Comparison of ENCODE assay signal across 1 cellular context in the genomic region with DNA sequence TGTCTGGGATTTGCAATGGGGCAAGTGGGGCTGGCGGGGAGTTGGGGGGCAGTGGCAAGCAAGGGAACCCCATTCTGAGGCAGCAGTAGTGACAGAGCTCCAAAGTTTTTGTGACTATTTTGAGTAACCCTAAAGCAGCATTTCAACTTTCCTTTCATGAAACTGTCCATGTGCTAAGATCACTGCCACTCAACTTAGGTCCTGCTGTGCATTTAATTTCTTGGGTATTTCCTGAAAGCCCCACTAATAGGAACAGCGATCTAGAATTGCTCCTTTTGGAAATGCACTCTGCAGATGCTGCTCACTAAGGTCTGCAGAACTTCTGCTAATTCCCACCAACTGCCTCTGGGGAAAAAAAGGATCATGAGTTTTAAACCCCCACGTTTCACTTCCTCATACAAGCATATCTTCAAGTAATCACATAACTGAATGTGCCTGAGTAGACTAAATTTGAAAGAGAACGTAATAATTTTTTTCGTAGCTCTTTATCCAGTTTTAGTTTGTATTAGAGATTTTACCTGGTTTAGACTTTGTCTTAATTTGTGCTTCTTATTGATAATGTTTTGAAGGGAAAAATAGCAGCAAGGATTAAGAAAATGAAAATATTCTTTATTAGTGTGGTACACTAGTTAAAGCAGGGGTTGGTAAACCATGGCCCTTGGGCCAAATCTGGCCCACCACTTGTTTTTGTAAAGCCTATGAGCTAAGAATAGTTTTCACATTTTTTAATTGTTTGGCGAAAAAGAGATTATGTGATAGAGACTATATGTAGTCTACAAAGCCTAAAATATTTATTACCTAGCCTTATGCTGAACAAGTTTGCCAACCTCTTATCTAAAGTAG.
TF ChIP-seq lines count a peak whose summit lies in the region.

No MANE protein-coding gene starts in this region.

TF ChIP-seq in WTC11, 78 proteins besides CTCF, POLR2A, EP300 and RAD21 (continued from another document):
- TF ChIP-seq, protein P1, sequence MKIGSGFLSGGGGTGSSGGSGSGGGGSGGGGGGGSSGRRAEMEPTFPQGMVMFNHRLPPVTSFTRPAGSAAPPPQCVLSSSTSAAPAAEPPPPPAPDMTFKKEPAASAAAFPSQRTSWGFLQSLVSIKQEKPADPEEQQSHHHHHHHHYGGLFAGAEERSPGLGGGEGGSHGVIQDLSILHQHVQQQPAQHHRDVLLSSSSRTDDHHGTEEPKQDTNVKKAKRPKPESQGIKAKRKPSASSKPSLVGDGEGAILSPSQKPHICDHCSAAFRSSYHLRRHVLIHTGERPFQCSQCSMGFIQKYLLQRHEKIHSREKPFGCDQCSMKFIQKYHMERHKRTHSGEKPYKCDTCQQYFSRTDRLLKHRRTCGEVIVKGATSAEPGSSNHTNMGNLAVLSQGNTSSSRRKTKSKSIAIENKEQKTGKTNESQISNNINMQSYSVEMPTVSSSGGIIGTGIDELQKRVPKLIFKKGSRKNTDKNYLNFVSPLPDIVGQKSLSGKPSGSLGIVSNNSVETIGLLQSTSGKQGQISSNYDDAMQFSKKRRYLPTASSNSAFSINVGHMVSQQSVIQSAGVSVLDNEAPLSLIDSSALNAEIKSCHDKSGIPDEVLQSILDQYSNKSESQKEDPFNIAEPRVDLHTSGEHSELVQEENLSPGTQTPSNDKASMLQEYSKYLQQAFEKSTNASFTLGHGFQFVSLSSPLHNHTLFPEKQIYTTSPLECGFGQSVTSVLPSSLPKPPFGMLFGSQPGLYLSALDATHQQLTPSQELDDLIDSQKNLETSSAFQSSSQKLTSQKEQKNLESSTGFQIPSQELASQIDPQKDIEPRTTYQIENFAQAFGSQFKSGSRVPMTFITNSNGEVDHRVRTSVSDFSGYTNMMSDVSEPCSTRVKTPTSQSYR (CRISPR knock-in tag; IDR thresholded peaks at IDR 0.05), result no peak
- TF ChIP-seq, protein P2, sequence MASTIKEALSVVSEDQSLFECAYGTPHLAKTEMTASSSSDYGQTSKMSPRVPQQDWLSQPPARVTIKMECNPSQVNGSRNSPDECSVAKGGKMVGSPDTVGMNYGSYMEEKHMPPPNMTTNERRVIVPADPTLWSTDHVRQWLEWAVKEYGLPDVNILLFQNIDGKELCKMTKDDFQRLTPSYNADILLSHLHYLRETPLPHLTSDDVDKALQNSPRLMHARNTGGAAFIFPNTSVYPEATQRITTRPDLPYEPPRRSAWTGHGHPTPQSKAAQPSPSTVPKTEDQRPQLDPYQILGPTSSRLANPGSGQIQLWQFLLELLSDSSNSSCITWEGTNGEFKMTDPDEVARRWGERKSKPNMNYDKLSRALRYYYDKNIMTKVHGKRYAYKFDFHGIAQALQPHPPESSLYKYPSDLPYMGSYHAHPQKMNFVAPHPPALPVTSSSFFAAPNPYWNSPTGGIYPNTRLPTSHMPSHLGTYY (CRISPR knock-in tag; IDR thresholded peaks at IDR 0.05), result no peak
- TF ChIP-seq FOXK1 (CRISPR knock-in tag; IDR thresholded peaks at IDR 0.05) (no peak), RELA (CRISPR knock-in tag; IDR thresholded peaks at IDR 0.05; ENCODE audit: borderline replicate concordance) (no peak), ATF1 (CRISPR knock-in tag; IDR thresholded peaks at IDR 0.05) (no peak), NFYB (CRISPR knock-in tag; conservative IDR thresholded peaks at IDR 0.05; ENCODE audit: low read depth) (no peak)
